ENCODE assay signal across 8 cellular contexts in genomic region chr3:43997788-43998373, GRCh38.
DNase-seq lines count a peak whose midpoint lies in the region; TF ChIP-seq lines count a peak whose summit lies in the region.

No MANE protein-coding gene starts in this region.

- no peak for TF ChIP-seq CTCF in GM12865 (IDR thresholded peaks at IDR 0.05; ENCODE audit: insufficient read depth, low read depth, low read length, missing control alignments)
- no peak for TF ChIP-seq CTCF in RWPE1 (conservative IDR thresholded peaks at IDR 0.05; ENCODE audit: low read depth)
- TF ChIP-seq CTCF in retinal pigment epithelial cell (conservative IDR thresholded peaks at IDR 0.05; ENCODE audit: low read depth, low read length) = no peak

- POLR2A ChIA-PET in RWPE1 (lab: Yijun Ruan, JAX; ENCODE audit: low non-redundant PET) = no interaction called here

- DNase-seq in GM12865 (ENCODE audit: low read depth) (peak; percentile 45), RWPE1 (ENCODE audit: low spot score) (no peak), epithelial cell of prostate (ENCODE audit: low read depth, low spot score) (no peak), retinal pigment epithelial cell (ENCODE audit: low read depth) (no peak), NCI-H1436 (lab: John Stamatoyannopoulos, UW) (no peak), NCI-H748 treated with DMSO at 0.1 percent for 48 hours (lab: John Stamatoyannopoulos, UW) (no peak), 8988T (no peak), DMS153 (lab: John Stamatoyannopoulos, UW) (no peak)

- CTCF ChIA-PET in RWPE1 (lab: Yijun Ruan, JAX) = interaction anchor here (1.9 kb wide), 1 partner anchor 229 kb away, joined by 4 read pairs; no protein-coding TSS in a partner anchor

- peak overlapping the region; percentile 69 for H3K4me3 ChIP-seq in GM12865 (ENCODE audit: low read depth, low read length)
- H3K4me3 ChIP-seq in retinal pigment epithelial cell (ENCODE audit: low read length) = peak overlapping the region; percentile 61

- H3K27ac ChIP-seq in RWPE1 = peak overlapping the region; percentile 87
- H3K27ac ChIP-seq in epithelial cell of prostate = peak overlapping the region; percentile 72
